ENCODE assay signal across 18 cellular contexts in the genomic region with DNA sequence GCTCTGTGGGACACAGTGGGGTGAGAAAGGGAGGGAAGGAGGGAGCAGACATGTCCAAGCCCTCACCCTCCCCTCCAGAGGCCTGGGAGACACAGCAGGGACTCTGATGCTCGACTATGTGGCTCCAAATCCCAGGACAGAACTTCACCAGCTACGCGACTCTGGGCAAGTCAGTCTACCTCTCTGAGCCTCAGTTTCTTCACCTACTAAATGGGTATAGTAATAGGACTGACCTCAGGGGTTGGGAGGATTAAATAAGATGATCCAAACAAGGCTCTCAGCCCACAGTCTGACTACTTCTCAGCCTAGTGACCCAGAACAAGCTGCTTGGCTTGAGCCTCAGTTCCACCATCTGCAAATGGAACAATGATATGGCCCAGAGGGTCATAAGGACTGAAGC. TPM values are rescaled to one million over a fixed set of nuclear protein-coding genes. Genes with fewer than 3 reads are reported as not detected.
DNase-seq lines count a peak whose midpoint lies in the region; ATAC-seq and TF ChIP-seq lines count a peak whose summit lies in the region.
"Had no signal": no experiment of that assay in that cellular context is flagged by ENCODE, and none has a peak within 500 bp of the region (broad histone marks: within the 10 kb centered on the region; RNA-seq: fewer than 3 reads in every experiment).

No MANE protein-coding gene starts in this region.

- TF ChIP-seq CTCF in heart left ventricle (IDR thresholded peaks at IDR 0.05), result no peak
- TF ChIP-seq CTCF in right atrium auricular region (IDR thresholded peaks at IDR 0.05), result no peak
- no peak for TF ChIP-seq CTCF in prostate gland (IDR thresholded peaks at IDR 0.05)
- no peak for TF ChIP-seq CTCF in uterus (IDR thresholded peaks at IDR 0.05)

- 78 to 93% (median 83%) methylated on average over 3 of the region's 3 CpGs for WGBS in heart left ventricle, 4 donors
- WGBS in prostate gland, result 75% methylated on average over 3 of the region's 3 CpGs

- ATAC-seq in heart left ventricle (no peak), Right ventricle myocardium superior (ENCODE audit: poor library complexity) (no peak), HG02852 (IDR thresholded peaks at IDR 0.05; ENCODE audit: unreplicated experiment) (no peak)

- no peaks in the 10 kb centered on the region for H3K27me3 ChIP-seq in heart left ventricle
- H3K27me3 ChIP-seq in right atrium auricular region, result no peaks in the 10 kb centered on the region
- H3K27me3 ChIP-seq in prostate gland (replicated peaks; ENCODE audit: insufficient read depth), result no peaks in the 10 kb centered on the region
- H3K27me3 ChIP-seq in uterus, result no peaks in the 10 kb centered on the region

- H3K4me1 ChIP-seq in heart left ventricle (peaks cover 0 to 56% (median 27%) of the 10 kb centered on the region in 12 donors), right atrium auricular region (peaks cover 0 to 54% of the 10 kb centered on the region in 2 donors), prostate gland (replicated peaks) (peaks cover 6% of the 10 kb centered on the region), uterus (peaks cover 4 to 13% of the 10 kb centered on the region in 2 donors)

- H3K4me3 ChIP-seq in heart left ventricle (no peak overlapping the region), right atrium auricular region (no peak overlapping the region), prostate gland (no peak overlapping the region), uterus (no peak overlapping the region)
- H3K4me3 ChIP-seq: lung, SK-N-MC had no signal

- intact Hi-C loops in heart left ventricle (cut with DNase I), result loop anchor here in 1 of 10 donors (5.0 kb wide), 1 partner anchor 67 kb away; no protein-coding TSS in a partner anchor
- intact Hi-C loops in Right ventricle myocardium superior (cut with DNase I), result no loop called here
- intact Hi-C loops in prostate gland (cut with DNase I), result no loop called here
- intact Hi-C loops in uterus (cut with DNase I; ENCODE audit: low total_unique reads), result no loop called here

- TF ChIP-seq POLR2A in heart left ventricle (IDR thresholded peaks at IDR 0.05), result no peak
- TF ChIP-seq POLR2A in prostate gland (IDR thresholded peaks at IDR 0.05), result no peak
- no peak for TF ChIP-seq POLR2A in uterus (IDR thresholded peaks at IDR 0.05)

- DNase-seq in heart left ventricle (no peak), Right ventricle myocardium superior (no peak), right atrium auricular region (ENCODE audit: low spot score) (no peak), prostate gland (ENCODE audit: low spot score) (no peak), uterus (no peak), NCI-H510A treated with DMSO at 0.1 percent for 48 hours (lab: John Stamatoyannopoulos, UW) (no peak), DMS79 (lab: John Stamatoyannopoulos, UW) (no peak)
- DNase-seq: activated naive CD4-positive, alpha-beta T cell; COR-L47; GDM1; NCI-H1105 treated with DMSO at 0.1 percent for 48 hours; stimulated activated CD4-positive, alpha-beta T cell treated with anti-CD3 and anti-CD28 coated beads, Interleukin-1b, Interleukin-23, amount 100 ng/mL, for 48 hours; stimulated activated CD8-positive, alpha-beta memory T cell treated with anti-CD3 and anti-CD28 coated beads, Interleukin-4, amount 100 ng/mL, for 48 hours had no signal

- H3K27ac ChIP-seq in heart left ventricle (peak overlapping the region in 11 of 12 donors; percentile 48 to 88 (median 62)), right atrium auricular region (peak overlapping the region; percentile 69 to 85), prostate gland (peak overlapping the region; percentile 72 to 74), uterus (peak overlapping the region; percentile 86 to 95)
- H3K27ac ChIP-seq: epithelial cell of prostate, SK-N-MC, VCaP had no signal

- no peaks in the 10 kb centered on the region for H3K9me3 ChIP-seq in heart left ventricle
- H3K9me3 ChIP-seq in right atrium auricular region, result no peaks in the 10 kb centered on the region
- H3K9me3 ChIP-seq in prostate gland, result no peaks in the 10 kb centered on the region
- no peaks in the 10 kb centered on the region for H3K9me3 ChIP-seq in uterus

- H3K36me3 ChIP-seq in heart left ventricle (no peaks in the 10 kb centered on the region), right atrium auricular region (no peaks in the 10 kb centered on the region), prostate gland (no peaks in the 10 kb centered on the region), uterus (no peaks in the 10 kb centered on the region)

RNA-seq across cellular contexts. Expression of a gene that starts 19.6 kb away (rescaled TPM):
- total RNA-seq in heart left ventricle (10 to 100 TPM; 16.8 to 83.4 (median 29.5) TPM), Right ventricle myocardium superior (19.9 TPM), right atrium auricular region (10 to 100 TPM; 15.9 to 43.8 TPM), prostate gland (10 to 100 TPM; 25.5 to 39.6 TPM), uterus (10 to 100 TPM; 12.4 to 38.3 (median 30.5) TPM)
- 10 to 100 TPM; 22.0 to 24.6 TPM for polyA plus RNA-seq in heart left ventricle
